ENCODE assay signal across 8 cellular contexts in the genomic region with DNA sequence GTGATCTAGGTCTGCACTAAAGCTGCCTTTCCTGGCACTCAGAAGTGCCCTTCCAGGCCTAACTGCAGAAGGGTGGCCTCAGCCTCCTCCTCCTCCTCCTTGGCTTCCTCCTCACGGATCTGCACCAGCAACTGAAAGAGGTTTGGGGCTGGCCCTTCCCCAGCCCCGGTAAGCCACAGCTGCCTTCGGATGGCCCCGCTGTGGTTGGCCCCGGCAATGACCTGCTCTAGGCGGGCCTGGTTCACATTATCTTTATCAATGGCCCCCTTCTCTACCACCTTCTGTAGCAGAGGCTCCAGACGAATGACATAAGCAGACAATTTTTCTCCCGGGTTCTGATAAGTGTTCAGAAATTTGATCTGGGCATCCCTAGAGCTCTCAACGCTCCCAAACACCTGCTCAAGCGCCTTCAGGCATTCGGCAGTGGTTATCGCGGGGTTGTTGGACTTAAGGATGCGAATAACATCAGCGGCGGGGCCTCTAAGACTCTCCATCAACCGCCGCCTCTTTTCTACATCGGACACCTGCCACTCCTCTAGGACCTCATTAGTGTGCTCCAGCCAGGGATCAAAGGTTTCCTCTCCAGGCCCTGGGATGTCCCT. TPM values are rescaled to one million over a fixed set of nuclear protein-coding genes. Genes with fewer than 3 reads are reported as not detected.
DNase-seq lines count a peak whose midpoint lies in the region; ATAC-seq and TF ChIP-seq lines count a peak whose summit lies in the region.

No MANE protein-coding gene starts in this region.

- H3K4me3 ChIP-seq in mammary epithelial cell (replicated peaks in 1 of 3; ENCODE audit: insufficient read depth in 1 of 3, low read depth in 2 of 3, low read length in 3 of 3), result peak overlapping the region; percentile 62 to 79 (median 68)
- peak overlapping the region; percentile 88 for H3K4me3 ChIP-seq in lower lobe of right lung
- H3K4me3 ChIP-seq in subcutaneous abdominal adipose tissue (ENCODE audit: low read depth in 1 of 5, low read length in 5 of 5), result peak overlapping the region; percentile 78 to 97 (median 94)

- no TSS peak for BruUV-seq in mammary epithelial cell (replicated peaks; lab: Mats Ljungman, UMichigan)

- DNase-seq in DMS 273 treated with DMSO at 0.1 percent for 48 hours (lab: John Stamatoyannopoulos, UW) (peak; percentile 27), RWPE1 (ENCODE audit: low spot score) (peak; percentile 28), mammary epithelial cell (peak; percentile 22), lower lobe of right lung (no peak)
- no peak for DNase-seq in effector CD4-positive, alpha-beta T cell

- dilution Hi-C loops in mammary epithelial cell (cut with HindIII; ENCODE audit: low sequenced_read_pairs), result no loop called here

- in situ Hi-C loops in mammary epithelial cell (cut with MboI; ENCODE audit: low sequenced_read_pairs in 2 of 2), result no loop called here

- no peaks in the 10 kb centered on the region for H4K20me1 ChIP-seq in mammary epithelial cell (ENCODE audit: insufficient read depth, low read length)

- H3K36me3 ChIP-seq in mammary epithelial cell (ENCODE audit: insufficient read depth, low read length) (peaks cover 10% of the 10 kb centered on the region), lower lobe of right lung (peaks cover 22% of the 10 kb centered on the region), subcutaneous abdominal adipose tissue (ENCODE audit: control insufficient read depth in 5 of 5, insufficient read depth in 5 of 5, low read length in 5 of 5) (peaks cover 0 to 21% (median 14%) of the 10 kb centered on the region in 5 donors)

- POLR2A ChIA-PET in RWPE1 (lab: Yijun Ruan, JAX; ENCODE audit: low non-redundant PET), result no interaction called here

- H3K27ac ChIP-seq in RWPE1 (peak overlapping the region; percentile 97), mammary epithelial cell (ENCODE audit: insufficient read depth, low read depth, low read length) (peak overlapping the region; percentile 54), lower lobe of right lung (peak overlapping the region; percentile 86), subcutaneous abdominal adipose tissue (ENCODE audit: low read depth, low read length) (peak overlapping the region; percentile 87)

- H3K79me2 ChIP-seq in mammary epithelial cell (ENCODE audit: insufficient read depth, low read length), result peaks cover 25% of the 10 kb centered on the region

- peak overlapping the region; percentile 86 for H3K4me2 ChIP-seq in mammary epithelial cell (ENCODE audit: insufficient read depth, low read depth, low read length)

- H3K27me3 ChIP-seq in mammary epithelial cell (ENCODE audit: insufficient read depth, low read length) (no peaks in the 10 kb centered on the region), lower lobe of right lung (ENCODE audit: low read depth) (no peaks in the 10 kb centered on the region), subcutaneous abdominal adipose tissue (ENCODE audit: control insufficient read depth in 5 of 5, insufficient read depth in 4 of 5, low read length in 5 of 5) (no peaks in the 10 kb centered on the region)

- no peak for TF ChIP-seq CTCF in RWPE1 (conservative IDR thresholded peaks at IDR 0.05; ENCODE audit: low read depth)
- no peak for TF ChIP-seq CTCF in mammary epithelial cell (conservative IDR thresholded peaks at IDR 0.05 in 1 of 2, IDR thresholded peaks at IDR 0.05 in 1 of 2; ENCODE audit: extremely low read depth in 1 of 2, insufficient read depth in 1 of 2, low read depth in 1 of 2, low read length in 2 of 2)
- no peak for TF ChIP-seq CTCF in lower lobe of right lung (IDR thresholded peaks at IDR 0.05)

- H3K9ac ChIP-seq in mammary epithelial cell (ENCODE audit: insufficient read depth, low read length) (peak overlapping the region; percentile 48), subcutaneous abdominal adipose tissue (ENCODE audit: low read length in 5 of 5) (peak overlapping the region; percentile 51 to 82 (median 61))

- ATAC-seq in HG02642 (IDR thresholded peaks at IDR 0.05; ENCODE audit: poor library complexity, unreplicated experiment) (peak; percentile 32), lower lobe of right lung (peak in 1 of 2 donors; percentile 5), GM21786 (IDR thresholded peaks at IDR 0.05; ENCODE audit: unreplicated experiment) (no peak)

- peaks cover 14% of the 10 kb centered on the region for H3K4me1 ChIP-seq in mammary epithelial cell (ENCODE audit: insufficient read depth, low read length)
- H3K4me1 ChIP-seq in lower lobe of right lung, result peaks cover 34% of the 10 kb centered on the region
- H3K4me1 ChIP-seq in subcutaneous abdominal adipose tissue (ENCODE audit: control insufficient read depth in 5 of 5, insufficient read depth in 5 of 5, low read length in 5 of 5), result peaks cover 9 to 34% (median 31%) of the 10 kb centered on the region in 5 donors

- 6% methylated on average over 16 of the region's 19 CpGs for WGBS in mammary epithelial cell (ENCODE audit: low coverage, missing lambda C conversion rate)

- CTCF ChIA-PET in RWPE1 (lab: Yijun Ruan, JAX) (interaction anchor here (1.2 kb wide), 1 partner anchor 46 kb away, joined by 3 read pairs; no protein-coding TSS in a partner anchor), mammary epithelial cell (lab: Charles Lee; ENCODE audit: low non-redundant PET) (interaction anchor here (0.6 kb wide), 1 partner anchor 246 kb away, joined by 3 read pairs; no protein-coding TSS in a partner anchor)

- no peak overlapping the region for H2AFZ ChIP-seq in mammary epithelial cell (ENCODE audit: low read depth, low read length)

- intact Hi-C loops in mammary epithelial cell (cut with micrococcal nuclease), result loop anchor here (2.0 to 10.0 kb wide), 4 partner anchors 50 to 242 kb away; a partner anchor contains a TSS
- intact Hi-C loops in lower lobe of right lung (cut with DNase I), result no loop called here

- H3K9me3 ChIP-seq in mammary epithelial cell (replicated peaks; ENCODE audit: insufficient read depth, low read length) (no peaks in the 10 kb centered on the region), lower lobe of right lung (no peaks in the 10 kb centered on the region), subcutaneous abdominal adipose tissue (ENCODE audit: control insufficient read depth in 5 of 5, low read length in 5 of 5) (no peaks in the 10 kb centered on the region)

RNA-seq across cellular contexts. Expression of a gene that starts 1.5 kb away (rescaled TPM):
- total RNA-seq in mammary epithelial cell (10 to 100 TPM; 15.7 to 30.5 TPM), lower lobe of right lung (24.4 TPM)
- 17.0 TPM for polyA plus RNA-seq in mammary epithelial cell
- polyA minus RNA-seq in mammary epithelial cell, result 33.6 TPM

Comparison
In these comparisons a context has a peak if more than half of its experiments do, and no peak if none do; other contexts are left out.
1. DNase-seq: peak in DMS 273 treated with DMSO at 0.1 percent for 48 hours (single experiment), RWPE1 (single experiment) and mammary epithelial cell (single experiment); none in lower lobe of right lung (single experiment) and effector CD4-positive, alpha-beta T cell (single experiment).
2. Peak in every context shown above with its lines, with median percentiles within 50 percentile points of each other: H3K27ac ChIP-seq and H3K4me3 ChIP-seq.